ENCODE assay signal across 18 cellular contexts in genomic region chr6:153028963-153029362, GRCh38. TPM values are rescaled to one million over a fixed set of nuclear protein-coding genes. Genes with fewer than 3 reads are reported as not detected.
DNase-seq lines count a peak whose midpoint lies in the region; TF ChIP-seq lines count a peak whose summit lies in the region.
"Had no signal": no experiment of that assay in that cellular context is flagged by ENCODE, and none has a peak within 500 bp of the region (broad histone marks: within the 10 kb centered on the region; RNA-seq: fewer than 3 reads in every experiment).

No MANE protein-coding gene starts in this region.

- peaks cover 0 to 20% (median 7%) of the 10 kb centered on the region in 4 donors for H3K4me1 ChIP-seq in liver (ENCODE audit: control insufficient read depth in 4 of 4, insufficient read depth in 4 of 4, low read length in 3 of 4)
- H3K4me1 ChIP-seq: BLaER1 had no signal

- H3K27me3 ChIP-seq in brain microvascular endothelial cell (replicated peaks): no peaks in the 10 kb centered on the region
- H3K27me3 ChIP-seq in liver (ENCODE audit: control insufficient read depth in 4 of 4, insufficient read depth in 4 of 4, low read length in 3 of 4): no peaks in the 10 kb centered on the region
- H3K27me3 ChIP-seq: BLaER1 had no signal

- H3K9me3 ChIP-seq in liver (ENCODE audit: control insufficient read depth in 4 of 4, low read length in 3 of 4): no peaks in the 10 kb centered on the region
- H3K9me3 ChIP-seq: BLaER1 had no signal

- no peak overlapping the region for H3K4me3 ChIP-seq in brain microvascular endothelial cell (ENCODE audit: low read depth, low read length)
- no peak overlapping the region for H3K4me3 ChIP-seq in liver (ENCODE audit: low read depth in 1 of 3, low read length in 3 of 3)
- H3K4me3 ChIP-seq: BLaER1, GM23338 had no signal

- peak; percentile 0 for DNase-seq in NCI-H2227 (lab: John Stamatoyannopoulos, UW; ENCODE audit: unreplicated experiment)
- DNase-seq in NCI-H2227 treated with DMSO at 0.1 percent for 48 hours (lab: John Stamatoyannopoulos, UW): no peak
- no peak for DNase-seq in brain microvascular endothelial cell
- no peak for DNase-seq in DMS79 (lab: John Stamatoyannopoulos, UW)
- no peak for DNase-seq in activated CD4-positive, alpha-beta T cell treated with anti-CD3 and anti-CD28 coated beads, Interleukin-2, amount 50 U/mL, for 4 hours
- DNase-seq in COLO668 (lab: John Stamatoyannopoulos, UW; ENCODE audit: unreplicated experiment): no peak
- DNase-seq: AML-193; Calu3; CD8-positive, alpha-beta memory T cell; DMS 273 treated with DMSO at 0.1 percent for 48 hours; DMS79 treated with DMSO at 0.1 percent for 48 hours; EL; H7 had no signal

- H3K27ac ChIP-seq in brain microvascular endothelial cell: peak overlapping the region; percentile 83
- no peak overlapping the region for H3K27ac ChIP-seq in liver (ENCODE audit: low read depth in 1 of 2, low read length in 2 of 2)
- H3K27ac ChIP-seq: 22Rv1, BLaER1, HL-60 had no signal

- 53% methylated on average over 4 of the region's 4 CpGs for WGBS in liver

- TF ChIP-seq CTCF in brain microvascular endothelial cell (IDR thresholded peaks at IDR 0.05; ENCODE audit: low read depth, low read length, missing control alignments): no peak
- no peak for TF ChIP-seq CTCF in liver (IDR thresholded peaks at IDR 0.05; ENCODE audit: low read depth, low read length, missing input control)

- no peak overlapping the region for H3K9ac ChIP-seq in liver (ENCODE audit: low read depth in 1 of 2, low read length in 2 of 2)
- H3K9ac ChIP-seq: BLaER1 had no signal

- TF ChIP-seq RAD21 in liver (IDR thresholded peaks at IDR 0.05): no peak

- in situ Hi-C loops in brain microvascular endothelial cell (cut with HindIII; ENCODE audit: low pct_ligation_motif_present, low sequenced_read_pairs): no loop called here

- H3K36me3 ChIP-seq in brain microvascular endothelial cell (replicated peaks) (no peaks in the 10 kb centered on the region), liver (ENCODE audit: control insufficient read depth in 4 of 4, insufficient read depth in 3 of 4, low read depth in 1 of 4, low read length in 3 of 4) (no peaks in the 10 kb centered on the region)
- H3K36me3 ChIP-seq: BLaER1 had no signal

TF ChIP-seq in liver, 16 proteins besides CTCF, POLR2A, EP300 and RAD21:
- TF ChIP-seq RXRA (IDR thresholded peaks at IDR 0.05) (no peak), SP1 (IDR thresholded peaks at IDR 0.05) (peak; percentile 78), YY1 (IDR thresholded peaks at IDR 0.05) (peak; percentile 27), GABPA (IDR thresholded peaks at IDR 0.05 in 1 of 2, conservative IDR thresholded peaks at IDR 0.05 in 1 of 2) (no peak), TAF1 (conservative IDR thresholded peaks at IDR 0.05) (no peak), HNF4G (IDR thresholded peaks at IDR 0.05) (no peak), HNF4A (conservative IDR thresholded peaks at IDR 0.05) (peak; percentile 69), NR2F2 (IDR thresholded peaks at IDR 0.05) (no peak), ZBTB33 (IDR thresholded peaks at IDR 0.05) (no peak)

RNA-seq across cellular contexts. Expression of gene MTRF1L, which starts 26.5 kb away (rescaled TPM):
- 10 to 100 TPM in 1 of 2 donors, 1 to 10 TPM in 1; 6.1 to 10.7 TPM for total RNA-seq in liver
- 10 to 100 TPM in 1 of 2 donors, 1 to 10 TPM in 1; 6.2 to 11.1 TPM for polyA plus RNA-seq in liver

RNA-seq across cellular contexts. Expression of gene FBXO5, which starts 46.1 kb away (rescaled TPM):
- total RNA-seq in liver: 10 to 100 TPM in 1 of 2 donors, 1 to 10 TPM in 1; 1.8 to 32.1 TPM
- 1 to 10 TPM; 1.5 to 1.9 TPM for polyA plus RNA-seq in liver
